ENCODE assay signal across 13 cellular contexts in genomic region chr9:72951520-72952393, GRCh38. TPM values are rescaled to one million over a fixed set of nuclear protein-coding genes. Genes with fewer than 3 reads are reported as not detected.
A peak's percentile ranks its signal among the peaks of the same experiment; 100 is the strongest.
DNase-seq lines count a peak whose midpoint lies in the region; ATAC-seq and TF ChIP-seq lines count a peak whose summit lies in the region.
"Had no signal": no experiment of that assay in that cellular context is flagged by ENCODE, and none has a peak within 500 bp of the region (broad histone marks: within the 10 kb centered on the region; RNA-seq: fewer than 3 reads in every experiment).

No MANE protein-coding gene starts in this region.

- intact Hi-C loops in left ventricle myocardium inferior (cut with micrococcal nuclease) (no loop called here), psoas muscle (cut with DNase I) (loop anchor here in 1 of 2 donors (5.0 kb wide), 1 partner anchor 69 kb away; no protein-coding TSS in a partner anchor)

- H3K27ac ChIP-seq in SK-N-MC (peak overlapping the region; percentile 57), left ventricle myocardium inferior (replicated peaks) (peak overlapping the region; percentile 68), psoas muscle (peak overlapping the region; percentile 71)

- POLR2A ChIA-PET in BJ (lab: Charles Lee): interaction anchor here (0.7 kb wide), 1 partner anchor 121 kb away, joined by 3 read pairs; no protein-coding TSS in a partner anchor
- POLR2A ChIA-PET in naive thymus-derived CD8-positive, alpha-beta T cell (lab: Charles Lee): no interaction called here

- H3K4me1 ChIP-seq in left ventricle myocardium inferior (peaks cover 18% of the 10 kb centered on the region), psoas muscle (peaks cover 21% of the 10 kb centered on the region)

- H3K36me3 ChIP-seq in BJ (ENCODE audit: control insufficient read depth, insufficient read depth, low read length) (no peaks in the 10 kb centered on the region; the same call in 1 of the 2 replicates), SK-N-MC (ENCODE audit: insufficient read depth, low read length) (no peaks in the 10 kb centered on the region), left ventricle myocardium inferior (no peaks in the 10 kb centered on the region), psoas muscle (ENCODE audit: insufficient read depth in 1 of 2, low read depth in 1 of 2) (no peaks in the 10 kb centered on the region), MG63 (no peaks in the 10 kb centered on the region)

- H3K9ac ChIP-seq in SK-N-MC (ENCODE audit: insufficient read length): peak overlapping the region; percentile 56

- DNase-seq in BJ (ENCODE audit: low read depth) (no peak), SK-N-MC (ENCODE audit: low read depth, low spot score) (no peak), left ventricle myocardium inferior (no peak), psoas muscle (no peak), NCI-H2227 (lab: John Stamatoyannopoulos, UW; ENCODE audit: unreplicated experiment) (no peak), DMS79 (lab: John Stamatoyannopoulos, UW) (no peak), MG63 (no peak)
- DNase-seq in naive thymus-derived CD8-positive, alpha-beta T cell: no peak
- DNase-seq: activated B cell treated with CpG ODN at 0.5 μM for 24 hours; CD4-positive, alpha-beta T cell; NCI-H1048 had no signal

- H3K27ac Mint-ChIP-seq in naive thymus-derived CD8-positive, alpha-beta T cell: no peak overlapping the region
- H3K27ac Mint-ChIP-seq: activated B cell treated with CpG ODN at 0.5 μM for 24 hours; activated naive CD8-positive, alpha-beta T cell; CD4-positive, alpha-beta T cell; memory B cell had no signal

- peak overlapping the region; percentile 62 for H3K4me3 ChIP-seq in BJ (ENCODE audit: low read depth, low read length)
- peak overlapping the region; percentile 67 for H3K4me3 ChIP-seq in SK-N-MC
- H3K4me3 ChIP-seq in left ventricle myocardium inferior: peak overlapping the region; percentile 60
- H3K4me3 ChIP-seq in psoas muscle: peak overlapping the region; percentile 55
- no peak overlapping the region for H3K4me3 ChIP-seq in MG63

- no peaks in the 10 kb centered on the region for H3K9me3 ChIP-seq in SK-N-MC (ENCODE audit: low read depth, low read length)
- H3K9me3 ChIP-seq in left ventricle myocardium inferior (replicated peaks): no peaks in the 10 kb centered on the region
- H3K9me3 ChIP-seq in psoas muscle: no peaks in the 10 kb centered on the region
- H3K9me3 ChIP-seq in MG63: no peaks in the 10 kb centered on the region

- H3K27me3 Mint-ChIP-seq in naive thymus-derived CD8-positive, alpha-beta T cell: peaks cover 11 to 52% (median 14%) of the 10 kb centered on the region in 5 donors

- peaks cover 0 to 27% (median 15%) of the 10 kb centered on the region in 4 donors for H3K4me1 Mint-ChIP-seq in naive thymus-derived CD8-positive, alpha-beta T cell

- H3K36me3 Mint-ChIP-seq in naive thymus-derived CD8-positive, alpha-beta T cell: no peaks in the 10 kb centered on the region
- H3K36me3 Mint-ChIP-seq: activated naive CD8-positive, alpha-beta T cell; memory B cell had no signal

- TF ChIP-seq CTCF in BJ (IDR thresholded peaks at IDR 0.05; ENCODE audit: insufficient read depth, low read depth, low read length): no peak
- TF ChIP-seq CTCF in left ventricle myocardium inferior (IDR thresholded peaks at IDR 0.05; ENCODE audit: borderline replicate concordance): no peak
- TF ChIP-seq CTCF in psoas muscle (IDR thresholded peaks at IDR 0.05): no peak

- 6 to 19% (median 12%) methylated on average over 5 of the region's 5 CpGs for WGBS in psoas muscle, 3 donors

- H3K27me3 ChIP-seq in BJ (ENCODE audit: control insufficient read depth, insufficient read depth, low read length) (no peaks in the 10 kb centered on the region), left ventricle myocardium inferior (ENCODE audit: low read depth) (no peaks in the 10 kb centered on the region), psoas muscle (ENCODE audit: insufficient read depth in 3 of 3, low read length in 2 of 3) (no peaks in the 10 kb centered on the region), MG63 (0 out of 2 replicates have a peak, but pooled peaks cover 2% of the 10 kb centered on the region)

- ATAC-seq in psoas muscle: peak in 1 of 4 donors; percentile 39
- ATAC-seq in naive thymus-derived CD8-positive, alpha-beta T cell: no peak

- no peak overlapping the region for H3K4me3 Mint-ChIP-seq in naive thymus-derived CD8-positive, alpha-beta T cell
- H3K4me3 Mint-ChIP-seq: activated naive CD8-positive, alpha-beta T cell; CD4-positive, alpha-beta T cell; memory B cell had no signal

- peaks cover 0 to 3% (median 0%) of the 10 kb centered on the region in 9 donors for H3K9me3 Mint-ChIP-seq in naive thymus-derived CD8-positive, alpha-beta T cell
- H3K9me3 Mint-ChIP-seq: CD4-positive, alpha-beta T cell had no signal

- CTCF ChIA-PET in BJ (lab: Yijun Ruan, JAX): interaction anchor here (0.6 to 2.8 kb wide), 5 partner anchors 20 to 1526 kb away, joined by 3 to 8 read pairs (median 3); no protein-coding TSS in a partner anchor

RNA-seq across cellular contexts. Expression of gene ALDH1A1, which starts 1.1 kb away (rescaled TPM):
- polyA plus RNA-seq in BJ (2011; rRNA removed) (247 and 474 TPM in 2 replicates), psoas muscle (10 to 100 TPM in 2 of 3 donors, 1 to 10 TPM in 1; 7.0 to 21.0 (median 15.0) TPM)
- 86.7 and 107 TPM in 2 replicates for polyA minus RNA-seq in BJ (2011; rRNA and poly(A)+ RNA removed)
- total RNA-seq in left ventricle myocardium inferior (20.7 TPM), psoas muscle (10 to 100 TPM; 14.1 to 57.0 (median 31.7) TPM)
- total RNA-seq in naive thymus-derived CD8-positive, alpha-beta T cell: under 1 TPM; 0.23 to 0.30 TPM
- polyA plus RNA-seq in naive thymus-derived CD8-positive, alpha-beta T cell: under 1 TPM in 1 of 3 donors, not detected in 2; 0.11 TPM
- not detected in 2 replicates for total RNA-seq in MG63 (2014; rRNA removed; shearing (Covaris generic); ENCODE audit: low replicate concordance)
- total RNA-seq: activated B cell treated with CpG ODN at 0.5 μM for 24 hours had no signal

Comparison
In these comparisons a context has a peak if more than half of its experiments do, and no peak if none do; other contexts are left out.
1. RNA of gene ALDH1A1, which starts 1.1 kb away (total RNA-seq): 14.1 to 57.0 TPM in psoas muscle and 20.7 TPM in left ventricle myocardium inferior (single experiment); 0.23 to 0.30 TPM in naive thymus-derived CD8-positive, alpha-beta T cell and not detected in MG63; every median in the first group is over 10 times any median in the second.
2. Peak in every context shown above with its lines, with median percentiles within 50 percentile points of each other: H3K27ac ChIP-seq.